24 cellular contexts compared by ENCODE assay signal in the genomic region with DNA sequence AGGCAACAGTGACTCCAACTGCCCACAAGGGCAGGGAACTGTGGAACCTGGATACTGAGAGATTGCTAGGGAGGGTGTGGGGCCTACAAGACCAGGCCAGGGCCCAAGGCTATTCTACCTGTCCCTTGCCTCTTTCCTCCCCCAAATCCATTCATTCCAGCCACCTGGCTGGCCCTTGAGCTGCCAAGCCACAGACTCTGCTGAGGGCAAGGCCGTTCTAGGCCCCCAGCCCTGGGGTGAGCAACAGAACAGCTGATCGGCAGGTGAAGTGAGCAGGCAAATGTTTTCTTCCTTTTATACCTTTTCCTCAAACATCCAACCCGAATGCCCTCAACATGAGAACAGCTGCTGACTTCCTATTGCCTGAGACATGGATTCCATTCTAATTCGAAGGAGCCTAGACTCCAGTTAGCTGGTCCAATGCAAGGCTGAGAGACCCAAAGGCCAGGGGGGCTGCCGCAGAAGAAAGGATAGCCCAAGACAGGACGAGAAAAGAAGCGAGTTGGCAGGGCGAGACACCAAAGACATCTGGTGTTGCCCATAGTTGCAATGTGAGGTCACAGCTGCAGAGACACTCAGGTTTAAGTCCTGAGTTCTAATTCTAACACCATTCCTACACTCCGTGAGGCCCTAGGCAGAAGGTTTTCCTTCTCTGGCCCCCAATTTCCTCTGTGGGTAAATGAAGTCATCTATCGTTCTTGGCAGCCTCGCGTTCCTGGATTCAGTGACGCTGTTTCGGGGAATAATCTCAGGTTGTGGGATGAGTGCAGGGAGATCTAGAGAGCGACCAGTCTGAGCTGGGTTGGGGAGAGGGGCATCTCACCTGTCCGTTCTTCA. TPM values are rescaled to one million over a fixed set of nuclear protein-coding genes. Genes with fewer than 3 reads are reported as not detected.
A peak's percentile ranks its signal among the peaks of the same experiment; 100 is the strongest.
DNase-seq lines count a peak whose midpoint lies in the region; ATAC-seq and TF ChIP-seq lines count a peak whose summit lies in the region.
"Had no signal": no experiment of that assay in that cellular context is flagged by ENCODE, and none has a peak within 500 bp of the region (broad histone marks: within the 10 kb centered on the region; RNA-seq: fewer than 3 reads in every experiment).

No MANE protein-coding gene starts in this region.

- intact Hi-C loops in ascending aorta (cut with DNase I) (no loop called here), heart left ventricle (cut with DNase I) (loop anchor here in 5 of 10 donors (5.0 kb wide), 2 partner anchors 43 to 48 kb away; no protein-coding TSS in a partner anchor)

- H3K36me3 ChIP-seq in upper lobe of left lung: no peaks in the 10 kb centered on the region
- H3K36me3 ChIP-seq in ascending aorta: no peaks in the 10 kb centered on the region
- H3K36me3 ChIP-seq in heart left ventricle: no peaks in the 10 kb centered on the region
- H3K36me3 ChIP-seq: adrenal gland had no signal

- H3K9me3 ChIP-seq in upper lobe of left lung: no peaks in the 10 kb centered on the region
- H3K9me3 ChIP-seq in ascending aorta: no peaks in the 10 kb centered on the region
- no peaks in the 10 kb centered on the region for H3K9me3 ChIP-seq in heart left ventricle
- H3K9me3 ChIP-seq: adrenal gland; BLaER1 treated with 17β-estradiol and CSF1 and Interleukin-3, amounts not matched to agents 10 nM and 100 nM; spleen had no signal

- H3K27ac ChIP-seq in upper lobe of left lung (no peak overlapping the region), ascending aorta (no peak overlapping the region), heart left ventricle (no peak overlapping the region)
- H3K27ac ChIP-seq: adrenal gland; BLaER1 treated with 17β-estradiol and CSF1 and Interleukin-3, amounts not matched to agents 10 nM and 100 nM; GM23248; KMS-11; spleen had no signal

- TF ChIP-seq POLR2A in upper lobe of left lung (IDR thresholded peaks at IDR 0.05) (no peak), heart left ventricle (IDR thresholded peaks at IDR 0.05) (no peak)

- H3K27me3 ChIP-seq in upper lobe of left lung: peaks cover 1 to 55% (median 30%) of the 10 kb centered on the region in 4 donors
- peaks cover 13% of the 10 kb centered on the region for H3K27me3 ChIP-seq in ascending aorta
- H3K27me3 ChIP-seq in heart left ventricle: peaks cover 29 to 75% (median 51%) of the 10 kb centered on the region in 9 donors

- H3K4me1 ChIP-seq in upper lobe of left lung (peaks cover 20 to 33% (median 24%) of the 10 kb centered on the region in 4 donors), ascending aorta (peaks cover 0 to 2% of the 10 kb centered on the region in 2 donors), heart left ventricle (peaks cover 0 to 31% (median 7%) of the 10 kb centered on the region in 12 donors)

- H3K4me3 Mint-ChIP-seq in T-helper 1 cell treated with Interleukin-12 subunit alpha and Interleukin-12 subunit beta and Interleukin-4 antibody, amounts not matched to agents 30 μg/mL and 1 μg/mL, for 36 hours: peak overlapping the region; percentile 28
- peak overlapping the region; percentile 10 to 70 (median 48) for H3K4me3 Mint-ChIP-seq in IgD-negative memory B cell
- peak overlapping the region in 3 of 5 donors; percentile 17 to 66 (median 27) for H3K4me3 Mint-ChIP-seq in immature natural killer cell

- 55 to 57% methylated on average over 16 of the region's 16 CpGs for WGBS in upper lobe of left lung, 2 donors
- 59 to 66% (median 61%) methylated on average over 15 to 16 of the region's 16 CpGs for WGBS in heart left ventricle, 4 donors

- peak overlapping the region; percentile 5 for H3K27ac Mint-ChIP-seq in T-helper 1 cell treated with Interleukin-12 subunit alpha and Interleukin-12 subunit beta and Interleukin-4 antibody, amounts not matched to agents 30 μg/mL and 1 μg/mL, for 36 hours
- peak overlapping the region in 1 of 3 donors; percentile 4 for H3K27ac Mint-ChIP-seq in IgD-negative memory B cell
- H3K27ac Mint-ChIP-seq in immature natural killer cell: no peak overlapping the region
- H3K27ac Mint-ChIP-seq: progenitor cell of endocrine pancreas had no signal

- no peak for DNase-seq in T-helper 1 cell
- DNase-seq in immature natural killer cell: no peak
- peak; percentile 32 for DNase-seq in retina
- no peak for DNase-seq in upper lobe of left lung
- DNase-seq in ascending aorta (ENCODE audit: low spot score in 2 of 2): no peak
- DNase-seq in heart left ventricle: no peak
- DNase-seq: 8988T; activated CD4-positive, alpha-beta T cell treated with anti-CD3 and anti-CD28 coated beads for 4 hours; adrenal gland; DMS153; GM23248; hypothalamus; NCI-H1048; NCI-H2107; NCI-H526 treated with DMSO at 0.1 percent for 48 hours; spleen; T1000 had no signal

- no peak for TF ChIP-seq CTCF in upper lobe of left lung (IDR thresholded peaks at IDR 0.05)
- TF ChIP-seq CTCF in ascending aorta (IDR thresholded peaks at IDR 0.05): no peak
- no peak for TF ChIP-seq CTCF in heart left ventricle (IDR thresholded peaks at IDR 0.05)

- H3K4me3 ChIP-seq in upper lobe of left lung: no peak overlapping the region
- no peak overlapping the region for H3K4me3 ChIP-seq in ascending aorta
- peak overlapping the region in 1 of 12 donors; percentile 28 for H3K4me3 ChIP-seq in heart left ventricle
- H3K4me3 ChIP-seq: adrenal gland, GM23248 had no signal

- H3K9me3 Mint-ChIP-seq in T-helper 1 cell treated with Interleukin-12 subunit alpha and Interleukin-12 subunit beta and Interleukin-4 antibody, amounts not matched to agents 30 μg/mL and 1 μg/mL, for 36 hours: no peaks in the 10 kb centered on the region
- H3K9me3 Mint-ChIP-seq in IgD-negative memory B cell (no peaks in the 10 kb centered on the region), immature natural killer cell (no peaks in the 10 kb centered on the region)

- TF ChIP-seq EP300 in upper lobe of left lung (IDR thresholded peaks at IDR 0.05): no peak

- H3K36me3 Mint-ChIP-seq in T-helper 1 cell treated with Interleukin-12 subunit alpha and Interleukin-12 subunit beta and Interleukin-4 antibody, amounts not matched to agents 30 μg/mL and 1 μg/mL, for 36 hours (ENCODE audit: low read depth): peaks cover 18% of the 10 kb centered on the region
- H3K36me3 Mint-ChIP-seq in IgD-negative memory B cell: peaks cover 2% of the 10 kb centered on the region
- H3K36me3 Mint-ChIP-seq in immature natural killer cell: peaks cover 0 to 3% (median 0%) of the 10 kb centered on the region in 3 donors

- H3K4me1 Mint-ChIP-seq in T-helper 1 cell treated with Interleukin-12 subunit alpha and Interleukin-12 subunit beta and Interleukin-4 antibody, amounts not matched to agents 30 μg/mL and 1 μg/mL, for 36 hours (ENCODE audit: low read depth): peaks cover 19% of the 10 kb centered on the region
- H3K4me1 Mint-ChIP-seq in IgD-negative memory B cell: peaks cover 2 to 10% (median 8%) of the 10 kb centered on the region in 3 donors
- peaks cover 20 to 21% of the 10 kb centered on the region in 2 donors for H3K4me1 Mint-ChIP-seq in immature natural killer cell

- peaks cover 83% of the 10 kb centered on the region for H3K27me3 Mint-ChIP-seq in T-helper 1 cell treated with Interleukin-12 subunit alpha and Interleukin-12 subunit beta and Interleukin-4 antibody, amounts not matched to agents 30 μg/mL and 1 μg/mL, for 36 hours (ENCODE audit: low read depth)
- H3K27me3 Mint-ChIP-seq in IgD-negative memory B cell (peaks cover 55% of the 10 kb centered on the region), immature natural killer cell (ENCODE audit: low read depth in 3 of 3) (peaks cover 20 to 42% (median 27%) of the 10 kb centered on the region in 3 donors)

- ATAC-seq in upper lobe of left lung (ENCODE audit: low FRiP score in 2 of 2): no peak
- no peak for ATAC-seq in heart left ventricle

RNA-seq across cellular contexts. Expression of a gene that starts 1.7 kb away (rescaled TPM):
- polyA plus RNA-seq in IgD-negative memory B cell (not detected), immature natural killer cell (not detected), heart left ventricle (not detected)
- total RNA-seq in upper lobe of left lung (not detected), ascending aorta (not detected), heart left ventricle (not detected)
- total RNA-seq: GM23248, spleen had no signal
- polyA plus RNA-seq: adrenal gland, GM23248, spleen had no signal

RNA-seq across cellular contexts. Expression of a gene that starts 11.4 kb away (rescaled TPM):
- not detected for polyA plus RNA-seq in IgD-negative memory B cell
- polyA plus RNA-seq in immature natural killer cell: not detected
- under 1 TPM in 4 of 6 donors, not detected in 2; 0.15 to 0.59 (median 0.38) TPM for total RNA-seq in upper lobe of left lung
- not detected for total RNA-seq in ascending aorta
- total RNA-seq in heart left ventricle: 1 to 10 TPM in 1 of 9 donors, under 1 TPM in 5, not detected in 3; 0.08 to 4.4 (median 0.53) TPM
- under 1 TPM in 1 of 2 donors, not detected in 1; 0.11 TPM for polyA plus RNA-seq in heart left ventricle
- total RNA-seq: mononuclear cell had no signal

RNA-seq across cellular contexts. Expression of a gene that starts 12.3 kb away (rescaled TPM):
- polyA plus RNA-seq in IgD-negative memory B cell: not detected
- 1 to 10 TPM; 1.9 to 4.1 (median 2.6) TPM for polyA plus RNA-seq in immature natural killer cell
- 1 to 10 TPM in 3 of 6 donors, under 1 TPM in 1, not detected in 2; 0.86 to 3.3 (median 3.0) TPM for total RNA-seq in upper lobe of left lung
- total RNA-seq in ascending aorta: not detected
- total RNA-seq in heart left ventricle: 1 to 10 TPM in 2 of 9 donors, under 1 TPM in 4, not detected in 3; 0.33 to 6.4 (median 0.85) TPM
- polyA plus RNA-seq in heart left ventricle: under 1 TPM in 1 of 2 donors, not detected in 1; 0.11 TPM

RNA-seq across cellular contexts. Expression of a gene that starts 31.9 kb away (rescaled TPM):
- polyA plus RNA-seq in IgD-negative memory B cell (19.3 TPM), immature natural killer cell (10 to 100 TPM in 1 of 3 donors, 1 to 10 TPM in 1, not detected in 1; 3.1 to 10.8 TPM), heart left ventricle (1 to 10 TPM; 6.7 TPM)
- total RNA-seq in upper lobe of left lung (10 to 100 TPM in 5 of 6 donors, 1 to 10 TPM in 1; 6.2 to 33.5 (median 14.4) TPM), ascending aorta (13.8 TPM), heart left ventricle (1 to 10 TPM; 3.0 to 9.1 (median 4.8) TPM)

RNA-seq across cellular contexts. Expression of a gene that starts 40.4 kb away (rescaled TPM):
- polyA plus RNA-seq in IgD-negative memory B cell: not detected
- not detected for polyA plus RNA-seq in immature natural killer cell
- 1 to 10 TPM in 1 of 6 donors, under 1 TPM in 1, not detected in 4; 0.27 to 1.2 TPM for total RNA-seq in upper lobe of left lung
- total RNA-seq in ascending aorta: not detected
- total RNA-seq in heart left ventricle: under 1 TPM in 4 of 9 donors, not detected in 5; 0.36 to 0.70 (median 0.54) TPM
- polyA plus RNA-seq in heart left ventricle: under 1 TPM; 0.11 to 0.27 TPM
- total RNA-seq: GM23248, mononuclear cell, OCI-LY7 had no signal
- polyA plus RNA-seq: GM23248 had no signal
